ENCODE assay signal across 28 cellular contexts in genomic region chr2:219116776-219117646, GRCh38. TPM values are rescaled to one million over a fixed set of nuclear protein-coding genes. Genes with fewer than 3 reads are reported as not detected.
A peak's percentile ranks its signal among the peaks of the same experiment; 100 is the strongest.
DNase-seq lines count a peak whose midpoint lies in the region; ATAC-seq and TF ChIP-seq lines count a peak whose summit lies in the region.
"Had no signal": no experiment of that assay in that cellular context is flagged by ENCODE, and none has a peak within 500 bp of the region (broad histone marks: within the 10 kb centered on the region; RNA-seq: fewer than 3 reads in every experiment).

No MANE protein-coding gene starts in this region.

- ATAC-seq in right lobe of liver (peak; percentile 83 to 94 (median 90)), GM21526 (IDR thresholded peaks at IDR 0.05; ENCODE audit: low FRiP score, unreplicated experiment) (no peak), GM21723 (IDR thresholded peaks at IDR 0.05; ENCODE audit: unreplicated experiment) (no peak)
- ATAC-seq: right cardiac atrium had no signal

- TF ChIP-seq CTCF in H9 (conservative IDR thresholded peaks at IDR 0.05): no peak
- TF ChIP-seq CTCF in epithelial cell of esophagus (IDR thresholded peaks at IDR 0.05; ENCODE audit: insufficient read depth, low read depth, low read length, missing control alignments): no peak
- TF ChIP-seq CTCF in right lobe of liver (IDR thresholded peaks at IDR 0.05): peak; percentile 5 to 22 (median 10)

- H2BK20ac ChIP-seq in H9 (ENCODE audit: low read depth, low read length, poor library complexity, severe bottlenecking): no peak overlapping the region

- H3K27me3 ChIP-seq in H9 (ENCODE audit: insufficient read depth, low read length) (no peaks in the 10 kb centered on the region), right lobe of liver (no peaks in the 10 kb centered on the region)
- H3K27me3 ChIP-seq: pancreas, SJSA1 had no signal

- no peaks in the 10 kb centered on the region for H3K9me3 Mint-ChIP-seq in H9
- H3K9me3 Mint-ChIP-seq: activated CD4-positive, alpha-beta memory T cell treated with anti-CD3 and anti-CD28 coated beads for 36 hours; activated T-helper 1 cell treated with anti-CD3 and anti-CD28 coated beads, Interleukin-12 subunit alpha, Interleukin-12 subunit beta, Interleukin-2, Interleukin-4 antibody, amounts not matched to agents 30 ng/mL and 10 ng/mL and 1 ng/mL, durations not matched to agents 14 hours and 24 hours and 36 hours; neural crest cell had no signal

- DNase-seq in ACHN: peak; percentile 79
- no peak for DNase-seq in H9
- peak; percentile 39 for DNase-seq in epithelial cell of esophagus (ENCODE audit: low read depth)
- DNase-seq in right lobe of liver: peak; percentile 21 to 85 (median 57)
- no peak for DNase-seq in head of caudate nucleus
- DNase-seq in activated CD4-positive, CD25-positive, alpha-beta regulatory T cell treated with anti-CD3 and anti-CD28 coated beads, Interleukin-2, amount 50 U/mL, for 72 hours: no peak
- DNase-seq: activated CD4-positive, alpha-beta memory T cell treated with anti-CD3 and anti-CD28 coated beads for 36 hours; activated CD8-positive, alpha-beta memory T cell treated with anti-CD3 and anti-CD28 coated beads, Interleukin-2, amount 50 U/mL, for 4 hours; activated naive CD4-positive, alpha-beta T cell treated with anti-CD3 and anti-CD28 coated beads, Interleukin-2, amount 50 U/mL, for 16 hours; C1 segment of cervical spinal cord; dermis blood vessel endothelial cell; islet precursor cell; MM.1S; NCI-H2081 treated with DMSO at 0.1 percent for 48 hours; NCI-H524; right cardiac atrium; stimulated activated CD4-positive, alpha-beta T cell treated with anti-CD3 and anti-CD28 coated beads, Interleukin-4, amount 100 ng/mL, for 1 hour; T-helper 1 cell had no signal

- no peak overlapping the region for H2BK5ac ChIP-seq in H9 (ENCODE audit: insufficient read length, low read length)

- WGBS in H9 (ENCODE audit: extremely low coverage, insufficient read length, low lambda C conversion rate): no CpG with 5 or more reads among the region's 8 CpGs
- WGBS in right lobe of liver (ENCODE audit: insufficient coverage, low coverage, low lambda C conversion rate, missing lambda C conversion rate): 25% methylated on average over 8 of the region's 8 CpGs

- no peak overlapping the region for H3K14ac ChIP-seq in H9 (ENCODE audit: insufficient read depth, low read length)

- H3K9me3 ChIP-seq in H9 (ENCODE audit: control insufficient read depth, low read depth, low read length) (no peaks in the 10 kb centered on the region), right lobe of liver (no peaks in the 10 kb centered on the region)
- H3K9me3 ChIP-seq: pancreas, SJSA1 had no signal

- H3K4ac ChIP-seq in H9 (ENCODE audit: low read depth, low read length): no peak overlapping the region

- H3K27ac ChIP-seq in H9 (ENCODE audit: insufficient read length, low read depth, low read length) (no peak overlapping the region), right lobe of liver (peak overlapping the region in 2 of 3 donors; percentile 56 to 74)
- H3K27ac ChIP-seq: KMS-11, pancreas, SJSA1 had no signal

- H3T11ph ChIP-seq in H9 (ENCODE audit: low read length): no peak overlapping the region

- TF ChIP-seq POLR2A in right lobe of liver (IDR thresholded peaks at IDR 0.05): no peak

- no peak overlapping the region for H2BK15ac ChIP-seq in H9 (ENCODE audit: low read depth, low read length)

- no peak overlapping the region for H4K91ac ChIP-seq in H9 (ENCODE audit: insufficient read length, low read depth, low read length)

- H3K36me3 Mint-ChIP-seq in H9 (ENCODE audit: insufficient read depth in 1 of 3, low read depth in 3 of 3): no peaks in the 10 kb centered on the region
- H3K36me3 Mint-ChIP-seq: activated CD4-positive, alpha-beta memory T cell treated with anti-CD3 and anti-CD28 coated beads for 36 hours had no signal

- no peaks in the 10 kb centered on the region for H3K36me3 ChIP-seq in right lobe of liver
- H3K36me3 ChIP-seq: pancreas, SJSA1 had no signal

- no peak overlapping the region for H3K4me2 ChIP-seq in H9 (ENCODE audit: insufficient read depth, insufficient read length, low read length)
- H3K4me2 ChIP-seq: KMS-11 had no signal

- no peak overlapping the region for H3K4me3 Mint-ChIP-seq in H9
- H3K4me3 Mint-ChIP-seq: activated CD4-positive, alpha-beta memory T cell treated with anti-CD3 and anti-CD28 coated beads for 36 hours; activated T-helper 1 cell treated with anti-CD3 and anti-CD28 coated beads, Interleukin-12 subunit alpha, Interleukin-12 subunit beta, Interleukin-2, Interleukin-4 antibody, amounts not matched to agents 30 ng/mL and 10 ng/mL and 1 ng/mL, durations not matched to agents 14 hours and 24 hours and 36 hours; neural crest cell had no signal

- in situ Hi-C loops in ACHN (cut with HindIII; ENCODE audit: low pct_ligation_motif_present, low pct_unique_long_range_greater_than_20kb, low sequenced_read_pairs): no loop called here

- no peak overlapping the region for H3K9ac ChIP-seq in H9 (ENCODE audit: extremely low read depth, insufficient read length, low read length)
- H3K9ac ChIP-seq: KMS-11 had no signal

- no peaks in the 10 kb centered on the region for H3K23me2 ChIP-seq in H9 (ENCODE audit: insufficient read length, low read depth, low read length, poor library complexity, severe bottlenecking)

- H3K79me1 ChIP-seq in H9 (ENCODE audit: insufficient read depth, low read depth, low read length, poor library complexity, severe bottlenecking): no peaks in the 10 kb centered on the region

- no peak overlapping the region for H3K23ac ChIP-seq in H9 (ENCODE audit: insufficient read length, low read depth, low read length)

- H3K56ac ChIP-seq in H9 (ENCODE audit: insufficient read length, low read depth, low read length): no peak overlapping the region

- H3K4me1 ChIP-seq in H9 (ENCODE audit: insufficient read depth, low read length) (no peaks in the 10 kb centered on the region), right lobe of liver (peaks cover 0 to 27% (median 13%) of the 10 kb centered on the region in 4 donors)
- H3K4me1 ChIP-seq: SJSA1 had no signal

- H2AFZ ChIP-seq in H9 (ENCODE audit: low read length): no peak overlapping the region

- no peak overlapping the region for H3K18ac ChIP-seq in H9 (ENCODE audit: insufficient read length, low read depth, low read length)

- no peak overlapping the region for H4K5ac ChIP-seq in H9 (ENCODE audit: insufficient read length, low read depth, low read length)

- H3K79me2 ChIP-seq in H9 (ENCODE audit: insufficient read depth, low read length): no peaks in the 10 kb centered on the region

- no peaks in the 10 kb centered on the region for H3K27me3 Mint-ChIP-seq in H9 (ENCODE audit: low read depth)
- H3K27me3 Mint-ChIP-seq: activated CD4-positive, alpha-beta memory T cell treated with anti-CD3 and anti-CD28 coated beads for 36 hours had no signal

- H3K4me1 Mint-ChIP-seq in H9: peaks cover 4 to 13% of the 10 kb centered on the region in 2 experiments; a peak in 2 of 4 replicates
- H3K4me1 Mint-ChIP-seq: neural crest cell had no signal

- intact Hi-C loops in right lobe of liver (cut with DNase I): loop anchor here in 1 of 2 donors (5.0 kb wide), 1 partner anchor 45 kb away; no protein-coding TSS in a partner anchor
- intact Hi-C loops in head of caudate nucleus (cut with DNase I): loop anchor here (10.0 kb wide), 2 partner anchors 62 to 122 kb away; partner anchors contain the start of gene CRYBA2

- no peak overlapping the region for H2AK5ac ChIP-seq in H9 (ENCODE audit: insufficient read length, low read length)

- H3K4me3 ChIP-seq in epithelial cell of esophagus (ENCODE audit: low read length) (no peak overlapping the region), right lobe of liver (no peak overlapping the region)
- H3K4me3 ChIP-seq: pancreas, SJSA1 had no signal

- H4K20me1 ChIP-seq in H9 (ENCODE audit: control insufficient read depth, insufficient read depth, insufficient read length): no peaks in the 10 kb centered on the region

- no peak overlapping the region for H2BK120ac ChIP-seq in H9 (ENCODE audit: low read depth, low read length, poor library complexity, severe bottlenecking)

- H2BK12ac ChIP-seq in H9 (ENCODE audit: insufficient read length, low read depth, low read length): no peak overlapping the region

- no peak overlapping the region for H4K8ac ChIP-seq in H9 (replicated peaks; ENCODE audit: insufficient read length, low read depth, low read length)

- H3K27ac Mint-ChIP-seq in H9: peak overlapping the region in 2 of 3 experiments; percentile 15 to 44; a peak in 2 of 7 replicates
- H3K27ac Mint-ChIP-seq: activated CD4-positive, alpha-beta memory T cell treated with anti-CD3 and anti-CD28 coated beads for 36 hours; activated T-helper 1 cell treated with anti-CD3 and anti-CD28 coated beads, Interleukin-12 subunit alpha, Interleukin-12 subunit beta, Interleukin-2, Interleukin-4 antibody, amounts not matched to agents 30 ng/mL and 10 ng/mL and 1 ng/mL, durations not matched to agents 14 hours and 24 hours and 36 hours had no signal

RNA-seq across cellular contexts. Expression of gene NHEJ1, which starts 43.6 kb away (rescaled TPM):
- total RNA-seq in H9 (2021): 19.7 and 20.8 TPM in 2 replicates
- 10 to 100 TPM in 3 of 6 experiments, 1 to 10 TPM in 3; 5.8 to 16.7 (median 10.9) TPM for total RNA-seq in right lobe of liver

RNA-seq across cellular contexts. Expression of gene SLC23A3, which starts 52.8 kb away (rescaled TPM):
- total RNA-seq in H9 (2021) (1.2 and 1.9 TPM in 2 replicates), right lobe of liver (1 to 10 TPM in 5 of 6 experiments, under 1 TPM in 1; 0.62 to 4.9 (median 2.1) TPM)
- total RNA-seq: SJSA1 had no signal

RNA-seq across cellular contexts. Expression of gene IHH, which starts 56.3 kb away (rescaled TPM):
- total RNA-seq in H9 (2021) (0.11 TPM in 1 of 2 replicates, not detected in the other), right lobe of liver (1 to 10 TPM in 3 of 6 experiments, under 1 TPM in 3; 0.42 to 3.9 (median 1.1) TPM)
- total RNA-seq: activated T-helper 1 cell treated with anti-CD3 and anti-CD28 coated beads, Interleukin-12 subunit alpha, Interleukin-12 subunit beta, Interleukin-2, Interleukin-4 antibody, amounts not matched to agents 30 ng/mL and 10 ng/mL and 1 ng/mL, durations not matched to agents 14 hours and 24 hours and 36 hours; cardiac septum; dermis blood vessel endothelial cell; lung microvascular endothelial cell; right cardiac atrium; urinary bladder had no signal

RNA-seq across cellular contexts. Expression of gene CNPPD1, which starts 59.7 kb away (rescaled TPM):
- 33.0 and 36.4 TPM in 2 replicates for total RNA-seq in H9 (2021)
- total RNA-seq in right lobe of liver: 10 to 100 TPM; 22.3 to 37.1 (median 30.2) TPM

Comparison
In these comparisons a context has a peak if more than half of its experiments do, and no peak if none do; other contexts are left out.
1. DNase-seq: peak in ACHN (single experiment), epithelial cell of esophagus (single experiment) and right lobe of liver (3 of 3); none in H9 (single experiment), head of caudate nucleus (0 of 42) and activated CD4-positive, CD25-positive, alpha-beta regulatory T cell treated with anti-CD3 and anti-CD28 coated beads, Interleukin-2, amount 50 U/mL, for 72 hours (single experiment).
2. CTCF ChIP-seq: peak in right lobe of liver (4 of 4); none in H9 (single experiment) and epithelial cell of esophagus (single experiment).
3. ATAC-seq: peak in right lobe of liver (4 of 4); none in GM21526 (single experiment) and GM21723 (single experiment).